ENCODE assay signal across 8 cellular contexts in genomic region chr14:39267592-39268112, GRCh38. TPM values are rescaled to one million over a fixed set of nuclear protein-coding genes. Genes with fewer than 3 reads are reported as not detected.
DNase-seq lines count a peak whose midpoint lies in the region; ATAC-seq and TF ChIP-seq lines count a peak whose summit lies in the region.

No MANE protein-coding gene starts in this region.

- peak; percentile 10 for ATAC-seq in GM18909 (IDR thresholded peaks at IDR 0.05; ENCODE audit: poor library complexity, unreplicated experiment)
- no peak for ATAC-seq in GM21825 (IDR thresholded peaks at IDR 0.05; ENCODE audit: unreplicated experiment)

- peaks cover 3% of the 10 kb centered on the region; the same call in 1 of the 2 replicates for H3K36me3 ChIP-seq in BE2C

- H3K27me3 ChIP-seq in BE2C, result no peaks in the 10 kb centered on the region
- no peaks in the 10 kb centered on the region for H3K27me3 ChIP-seq in HL-60 (ENCODE audit: insufficient read depth, poor library complexity, severe bottlenecking)

- no peak for TF ChIP-seq CTCF in BE2C (IDR thresholded peaks at IDR 0.05; ENCODE audit: low read depth, low read length)
- no peak for TF ChIP-seq CTCF in HL-60 (IDR thresholded peaks at IDR 0.05; ENCODE audit: insufficient read depth, low read length)
- no peak for TF ChIP-seq CTCF in VCaP (conservative IDR thresholded peaks at IDR 0.05)
- TF ChIP-seq CTCF in fibroblast of pulmonary artery (IDR thresholded peaks at IDR 0.05; ENCODE audit: low read length, missing control alignments), result no peak

- H3K27ac ChIP-seq in HL-60 (replicated peaks) (peak overlapping the region; percentile 100), VCaP (peak overlapping the region; percentile 98)

- no peak for DNase-seq in BE2C
- DNase-seq in HL-60 (ENCODE audit: low read depth in 1 of 2, low spot score in 1 of 2), result peak in 1 of 2 experiments; percentile 11
- no peak for DNase-seq in fibroblast of pulmonary artery (ENCODE audit: low read depth)
- peak; percentile 54 for DNase-seq in pons (ENCODE audit: low spot score)
- DNase-seq in activated effector memory CD4-positive, alpha-beta T cell treated with Interleukin-2 at 50 U/mL for 16 hours, result no peak

- H3K4me3 ChIP-seq in BE2C (ENCODE audit: low read depth, low read length) (peak overlapping the region; percentile 95), HL-60 (replicated peaks; ENCODE audit: insufficient read depth, low read length) (peak overlapping the region; percentile 75), fibroblast of pulmonary artery (replicated peaks; ENCODE audit: low read depth, low read length) (peak overlapping the region; percentile 97)

- no peaks in the 10 kb centered on the region for H3K4me1 ChIP-seq in BE2C

- no peaks in the 10 kb centered on the region for H3K9me3 ChIP-seq in BE2C

RNA-seq across cellular contexts. Expression of gene MIA2, which starts 33.9 kb away (rescaled TPM):
- 15.7 TPM for polyA plus RNA-seq in BE2C (2012; ENCODE audit: insufficient read depth, insufficient read length, low read depth)
